In genomic region chr18:79683626-79684282, GRCh38 we compare ENCODE assay signal across 17 cellular contexts. TPM values are rescaled to one million over a fixed set of nuclear protein-coding genes. Genes with fewer than 3 reads are reported as not detected.
DNase-seq lines count a peak whose midpoint lies in the region; ATAC-seq and TF ChIP-seq lines count a peak whose summit lies in the region.
"Had no signal": no experiment of that assay in that cellular context is flagged by ENCODE, and none has a peak within 500 bp of the region (broad histone marks: within the 10 kb centered on the region; RNA-seq: fewer than 3 reads in every experiment).

No MANE protein-coding gene starts in this region.

- no peak for TF ChIP-seq POLR2A in GM18505 (IDR thresholded peaks at IDR 0.05; ENCODE audit: borderline replicate concordance, extremely low read depth, insufficient read depth, insufficient read length)

- no peaks in the 10 kb centered on the region for H3K27me3 Mint-ChIP-seq in stimulated activated naive CD8-positive, alpha-beta T cell treated with anti-CD3 and anti-CD28 coated beads, Interleukin-15, Interleukin-2, amounts not matched to agents 100 ng/mL and 50 ng/mL, for 24 hours
- no peaks in the 10 kb centered on the region for H3K27me3 Mint-ChIP-seq in T-cell
- H3K27me3 Mint-ChIP-seq in memory B cell, result no peaks in the 10 kb centered on the region
- H3K27me3 Mint-ChIP-seq: B cell, brain had no signal

- peaks cover 74% of the 10 kb centered on the region for H3K4me1 Mint-ChIP-seq in stimulated activated naive CD8-positive, alpha-beta T cell treated with anti-CD3 and anti-CD28 coated beads, Interleukin-15, Interleukin-2, amounts not matched to agents 100 ng/mL and 50 ng/mL, for 24 hours (ENCODE audit: low read depth)
- H3K4me1 Mint-ChIP-seq in T-cell (peaks cover 69 to 73% (median 71%) of the 10 kb centered on the region in 3 donors), memory B cell (peaks cover 25% of the 10 kb centered on the region)

- no peak for DNase-seq in stimulated activated naive CD8-positive, alpha-beta T cell treated with anti-CD3 and anti-CD28 coated beads, Interleukin-15, Interleukin-2, amounts not matched to agents 100 U/mL and 50 U/mL, for 24 hours
- no peak for DNase-seq in T-cell
- no peak for DNase-seq in memory B cell (ENCODE audit: low spot score in 2 of 2)
- no peak for DNase-seq in epidermal melanocyte (ENCODE audit: insufficient read length, low spot score)
- no peak for DNase-seq in SKM-1 (lab: John Stamatoyannopoulos, UW; ENCODE audit: unreplicated experiment)
- DNase-seq: activated gamma-delta T cell, dermis blood vessel endothelial cell, DMS153, NCI-H1105, pancreas, testis had no signal

- no peaks in the 10 kb centered on the region for H3K9me3 Mint-ChIP-seq in stimulated activated naive CD8-positive, alpha-beta T cell treated with anti-CD3 and anti-CD28 coated beads, Interleukin-15, Interleukin-2, amounts not matched to agents 100 ng/mL and 50 ng/mL, for 24 hours
- H3K9me3 Mint-ChIP-seq in T-cell, result no peaks in the 10 kb centered on the region
- no peaks in the 10 kb centered on the region for H3K9me3 Mint-ChIP-seq in memory B cell

- peaks cover 43% of the 10 kb centered on the region for H3K36me3 Mint-ChIP-seq in stimulated activated naive CD8-positive, alpha-beta T cell treated with anti-CD3 and anti-CD28 coated beads, Interleukin-15, Interleukin-2, amounts not matched to agents 100 ng/mL and 50 ng/mL, for 24 hours (ENCODE audit: low read depth)
- H3K36me3 Mint-ChIP-seq in T-cell (peaks cover 8% of the 10 kb centered on the region), memory B cell (peaks cover 5% of the 10 kb centered on the region)

- peak overlapping the region; percentile 96 for H3K27ac Mint-ChIP-seq in stimulated activated naive CD8-positive, alpha-beta T cell treated with anti-CD3 and anti-CD28 coated beads, Interleukin-15, Interleukin-2, amounts not matched to agents 100 ng/mL and 50 ng/mL, for 24 hours
- H3K27ac Mint-ChIP-seq in T-cell (peak overlapping the region in 1 of 2 donors; percentile 24), memory B cell (peak overlapping the region; percentile 36)
- H3K27ac Mint-ChIP-seq: B cell had no signal

- POLR2A ChIA-PET in T-cell (lab: Charles Lee), result no interaction called here

- CTCF ChIA-PET in T-cell (lab: Charles Lee), result no interaction called here

- no peak for ATAC-seq in stimulated activated naive CD8-positive, alpha-beta T cell treated with anti-CD3 and anti-CD28 coated beads, Interleukin-15, Interleukin-2, amounts not matched to agents 100 U/mL and 50 U/mL, for 24 hours
- ATAC-seq in T-cell (replicated peaks in 1 of 4), result no peak
- no peak for ATAC-seq in memory B cell (ENCODE audit: low read depth)
- ATAC-seq in GM18505 (IDR thresholded peaks at IDR 0.05; ENCODE audit: unreplicated experiment), result no peak
- ATAC-seq: gastroesophageal sphincter, left lung, pancreas had no signal

- peak overlapping the region; percentile 95 for H3K4me3 Mint-ChIP-seq in stimulated activated naive CD8-positive, alpha-beta T cell treated with anti-CD3 and anti-CD28 coated beads, Interleukin-15, Interleukin-2, amounts not matched to agents 100 ng/mL and 50 ng/mL, for 24 hours
- peak overlapping the region in 2 of 3 donors; percentile 54 to 93 for H3K4me3 Mint-ChIP-seq in T-cell
- H3K4me3 Mint-ChIP-seq in memory B cell, result no peak overlapping the region
- H3K4me3 Mint-ChIP-seq: B cell had no signal

RNA-seq across cellular contexts. Expression of gene CTDP1, which starts 4.2 kb away (rescaled TPM):
- 10 to 100 TPM; 46.3 to 78.0 (median 49.4) TPM for total RNA-seq in T-cell
